Comparison of ENCODE assay signal across 11 cellular contexts in the genomic region with DNA sequence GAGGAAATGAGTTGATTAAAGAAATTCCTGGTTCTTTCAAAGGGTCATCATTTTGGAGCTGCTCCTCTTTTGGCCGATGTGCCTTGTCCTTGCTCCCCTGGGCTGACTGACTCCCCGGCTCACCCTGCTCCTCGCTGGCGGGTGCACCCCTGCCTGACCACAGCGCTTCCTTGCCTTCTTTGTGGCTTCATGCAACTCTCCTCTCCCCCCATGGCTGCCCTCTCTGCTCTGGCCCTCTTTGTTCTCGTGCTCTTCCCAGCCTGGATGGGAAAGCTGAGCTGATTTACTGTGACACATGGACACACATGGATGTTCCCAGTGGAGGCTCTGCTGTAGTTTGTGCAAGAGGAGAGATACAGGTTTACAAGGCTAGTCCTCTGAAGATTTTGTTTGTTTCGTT.
DNase-seq lines count a peak whose midpoint lies in the region; ATAC-seq and TF ChIP-seq lines count a peak whose summit lies in the region.
"Had no signal": no experiment of that assay in that cellular context is flagged by ENCODE, and none has a peak within 500 bp of the region (broad histone marks: within the 10 kb centered on the region; RNA-seq: fewer than 3 reads in every experiment).

No MANE protein-coding gene starts in this region.

- intact Hi-C loops in Right ventricle myocardium inferior (cut with DNase I) (no loop called here), MCF 10A (cut with micrococcal nuclease) (no loop called here)

- no peaks in the 10 kb centered on the region for H3K27me3 ChIP-seq in cardiac muscle cell
- H3K27me3 ChIP-seq in mesendoderm (ENCODE audit: insufficient read depth, low read length, poor library complexity), result no peaks in the 10 kb centered on the region
- no peaks in the 10 kb centered on the region for H3K27me3 ChIP-seq in MM.1S (replicated peaks; ENCODE audit: insufficient read depth, low read length)

- H3K36me3 Mint-ChIP-seq in T-helper 17 cell (ENCODE audit: low read depth) (peaks cover 2% of the 10 kb centered on the region), MCF 10A (ENCODE audit: insufficient read depth, unreplicated experiment) (peaks cover 15% of the 10 kb centered on the region)
- H3K36me3 Mint-ChIP-seq: memory B cell had no signal

- WGBS in mesendoderm (ENCODE audit: extremely low coverage, insufficient coverage, low lambda C conversion rate), result no CpG with 5 or more reads among the region's 7 CpGs

- no peaks in the 10 kb centered on the region for H4K20me1 ChIP-seq in MM.1S (ENCODE audit: insufficient read depth, low read length)

- H3K23ac ChIP-seq in mesendoderm (ENCODE audit: low read length), result no peak overlapping the region

- no peaks in the 10 kb centered on the region for H3K9me3 Mint-ChIP-seq in MCF 10A (ENCODE audit: unreplicated experiment)
- H3K9me3 Mint-ChIP-seq: memory B cell had no signal

- no peak for ATAC-seq in Right ventricle myocardium inferior
- ATAC-seq in T-helper 17 cell, result peak; percentile 46
- ATAC-seq: esophagus mucosa had no signal

- H3K79me2 ChIP-seq in mesendoderm (ENCODE audit: control insufficient read depth, insufficient read depth, low read length), result peaks cover 2% of the 10 kb centered on the region
- H3K79me2 ChIP-seq in MM.1S (ENCODE audit: low read length), result peaks cover 10% of the 10 kb centered on the region

- H3K27ac Mint-ChIP-seq in T-helper 17 cell (no peak overlapping the region), MCF 10A (ENCODE audit: low read depth, unreplicated experiment) (no peak overlapping the region)
- H3K27ac Mint-ChIP-seq: memory B cell had no signal

- no peaks in the 10 kb centered on the region for H3K9me3 ChIP-seq in cardiac muscle cell (ENCODE audit: low read depth)
- H3K9me3 ChIP-seq in T-helper 17 cell (ENCODE audit: control insufficient read depth, low read length, poor library complexity, severe bottlenecking), result no peaks in the 10 kb centered on the region
- H3K9me3 ChIP-seq in MM.1S (replicated peaks; ENCODE audit: insufficient read depth, low read length), result no peaks in the 10 kb centered on the region

- POLR2A ChIA-PET in MCF 10A (lab: Yijun Ruan, JAX), result interaction anchor here (0.6 to 0.9 kb wide), 3 partner anchors 14 to 134 kb away, joined by 3 to 4 read pairs (median 3); no protein-coding TSS in a partner anchor

- H3K4me3 Mint-ChIP-seq in T-helper 17 cell (peak overlapping the region; percentile 85), MCF 10A (ENCODE audit: unreplicated experiment) (no peak overlapping the region)
- H3K4me3 Mint-ChIP-seq: memory B cell had no signal

- peaks cover 40% of the 10 kb centered on the region for H3K4me1 Mint-ChIP-seq in T-helper 17 cell
- peaks cover 37% of the 10 kb centered on the region for H3K4me1 Mint-ChIP-seq in MCF 10A (ENCODE audit: insufficient read depth, unreplicated experiment)

- peak overlapping the region; percentile 80 for H3K27ac ChIP-seq in cardiac muscle cell
- no peak overlapping the region for H3K27ac ChIP-seq in mesendoderm (ENCODE audit: low read depth, low read length)
- no peak overlapping the region for H3K27ac ChIP-seq in MM.1S (ENCODE audit: low read length)

- no peak overlapping the region for H4K5ac ChIP-seq in mesendoderm (ENCODE audit: low read length)

- BruUV-seq in MCF 10A (replicated peaks; lab: Mats Ljungman, UMichigan), result no TSS peak

- no peak overlapping the region for H3K4me2 ChIP-seq in mesendoderm (ENCODE audit: low read length)
- H3K4me2 ChIP-seq in MM.1S (ENCODE audit: low read depth, low read length), result no peak overlapping the region

- CTCF ChIA-PET in MCF 10A (lab: Yijun Ruan, JAX), result interaction anchor here (0.6 kb wide), 1 partner anchor 342 kb away, joined by 3 read pairs; no protein-coding TSS in a partner anchor

- no peaks in the 10 kb centered on the region for H3K36me3 ChIP-seq in cardiac muscle cell
- H3K36me3 ChIP-seq in mesendoderm (ENCODE audit: control insufficient read depth, insufficient read depth, low read length), result no peaks in the 10 kb centered on the region
- no peaks in the 10 kb centered on the region for H3K36me3 ChIP-seq in MM.1S (replicated peaks; ENCODE audit: insufficient read depth, low read length)

- no peak overlapping the region for H3K4ac ChIP-seq in mesendoderm (ENCODE audit: low read depth, low read length)

- peaks cover 9% of the 10 kb centered on the region for H3F3A ChIP-seq in MM.1S (ENCODE audit: insufficient read depth, low read length)

- no peak overlapping the region for H2BK120ac ChIP-seq in mesendoderm (ENCODE audit: low read depth, low read length)

- no peak for TF ChIP-seq CTCF in cardiac muscle cell (IDR thresholded peaks at IDR 0.05; ENCODE audit: low read depth, low read length)
- no peak for TF ChIP-seq CTCF in MCF 10A (IDR thresholded peaks at IDR 0.05; ENCODE audit: unreplicated experiment)
- TF ChIP-seq CTCF in MM.1S (IDR thresholded peaks at IDR 0.05; ENCODE audit: low read length), result no peak

- H3K9me2 ChIP-seq in MM.1S (replicated peaks; ENCODE audit: insufficient read depth, low read length), result no peaks in the 10 kb centered on the region

- H3K56ac ChIP-seq in mesendoderm (ENCODE audit: low read length), result peak overlapping the region; percentile 57

- H3K4me3 ChIP-seq in cardiac muscle cell, result no peak overlapping the region
- no peak overlapping the region for H3K4me3 ChIP-seq in mesendoderm (ENCODE audit: low read length)
- H3K4me3 ChIP-seq in MM.1S (ENCODE audit: low read length), result no peak overlapping the region

- no peak overlapping the region for H2AFZ ChIP-seq in MM.1S (ENCODE audit: low read length)

- DNase-seq in cardiac muscle cell (ENCODE audit: low read depth in 1 of 2, low spot score in 1 of 2) (no peak), Right ventricle myocardium inferior (ENCODE audit: missing footprints) (no peak), T-helper 17 cell (no peak), mesendoderm (no peak), MCF 10A (ENCODE audit: unreplicated experiment) (no peak), MM.1S (no peak)
- DNase-seq in activated CD4-positive, CD25-positive, alpha-beta regulatory T cell treated with anti-CD3 and anti-CD28 coated beads, Interleukin-2, amount 50 U/mL, for 72 hours, result no peak
- DNase-seq in activated CD4-positive, alpha-beta T cell treated with anti-CD3 and anti-CD28 coated beads for 4 hours, result no peak
- DNase-seq: trophoblast cell had no signal

- H3K4me1 ChIP-seq in cardiac muscle cell (ENCODE audit: low read depth) (peaks cover 52% of the 10 kb centered on the region), mesendoderm (ENCODE audit: control insufficient read depth, low read depth, low read length) (peaks cover 3% of the 10 kb centered on the region), MM.1S (ENCODE audit: low read length) (peaks cover 10% of the 10 kb centered on the region)

- H2BK15ac ChIP-seq in mesendoderm (replicated peaks; ENCODE audit: low read depth), result no peak overlapping the region

- no peak overlapping the region for H2AK5ac ChIP-seq in mesendoderm (ENCODE audit: low read length)

- H3K27me3 Mint-ChIP-seq in T-helper 17 cell (peaks cover 45% of the 10 kb centered on the region), MCF 10A (ENCODE audit: insufficient read depth, unreplicated experiment) (no peaks in the 10 kb centered on the region)

- H4K8ac ChIP-seq in mesendoderm (ENCODE audit: low read depth, low read length), result no peak overlapping the region

- no peak overlapping the region for H2BK5ac ChIP-seq in mesendoderm (ENCODE audit: low read length)

- no peak overlapping the region for H3K18ac ChIP-seq in mesendoderm (ENCODE audit: low read length)

- peaks cover 11% of the 10 kb centered on the region for H3K79me1 ChIP-seq in mesendoderm (ENCODE audit: low read length)

- H3K9ac ChIP-seq in mesendoderm (ENCODE audit: low read length), result peak overlapping the region; percentile 2
- no peak overlapping the region for H3K9ac ChIP-seq in MM.1S (ENCODE audit: low read length)
